ENCODE assay signal across 8 cellular contexts in the genomic region with DNA sequence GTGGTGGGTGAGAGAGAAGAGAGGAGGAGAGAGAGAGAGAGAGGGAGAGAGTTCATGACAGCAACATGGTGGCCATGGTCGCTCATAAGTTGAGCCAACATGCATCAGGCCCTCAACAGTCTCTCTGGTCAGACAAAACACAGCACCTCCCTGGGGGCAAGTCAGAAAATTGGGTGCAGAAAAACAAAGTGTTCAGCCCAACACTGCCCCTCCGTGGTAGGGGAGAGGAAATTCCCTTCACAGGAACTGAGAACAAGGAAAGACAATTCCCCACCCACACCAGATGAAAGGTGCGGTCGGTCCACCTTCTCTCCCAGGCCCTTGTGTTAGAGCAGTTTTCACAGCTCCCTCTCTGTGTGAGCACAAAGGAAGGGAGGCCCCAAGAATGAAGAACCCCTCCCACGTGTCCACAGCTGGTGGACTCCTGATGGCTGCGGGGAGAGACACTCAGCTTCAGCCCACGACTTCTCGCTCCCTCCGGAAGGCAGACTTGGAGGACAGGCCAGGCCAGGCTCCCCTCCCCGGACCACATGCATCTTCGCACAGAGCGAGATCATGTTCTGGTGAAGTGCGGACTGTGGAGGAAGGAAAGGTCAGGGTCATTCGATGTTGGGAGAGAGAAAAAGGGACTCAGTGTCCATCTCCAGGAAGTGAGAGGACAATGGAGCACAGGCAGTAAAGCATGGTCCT.
DNase-seq lines count a peak whose midpoint lies in the region; ATAC-seq and TF ChIP-seq lines count a peak whose summit lies in the region.

No MANE protein-coding gene starts in this region.

- H3K27ac Mint-ChIP-seq in neural crest cell (ENCODE audit: unreplicated experiment): peak overlapping the region; percentile 59

- DNase-seq in AML-193 (lab: John Stamatoyannopoulos, UW) (peak; percentile 62 to 65), GM20000 (ENCODE audit: low spot score) (peak; percentile 70), NOMO-1 (lab: John Stamatoyannopoulos, UW; ENCODE audit: unreplicated experiment in 2 of 2) (peak; percentile 40 to 51), activated T-cell treated with anti-CD3 and anti-CD28 coated beads for 1 hour (ENCODE audit: low read depth) (peak; percentile 36), fibroblast of lung (ENCODE audit: low read depth in 2 of 2) (peak; percentile 50 to 65), neural crest cell (ENCODE audit: low read depth, low spot score) (peak; percentile 61)

- no peak overlapping the region for H3K27ac ChIP-seq in fibroblast of lung (ENCODE audit: insufficient read depth, low read length)

- H3K27me3 Mint-ChIP-seq in neural crest cell (ENCODE audit: low read depth): no peaks in the 10 kb centered on the region

- no peaks in the 10 kb centered on the region for H3K9me3 ChIP-seq in fibroblast of lung (ENCODE audit: control insufficient read depth, insufficient read depth, low read depth, low read length)

- H3K9me3 Mint-ChIP-seq in neural crest cell: no peaks in the 10 kb centered on the region

- H2AFZ ChIP-seq in fibroblast of lung (ENCODE audit: low read length): no peak overlapping the region

- peaks cover 29% of the 10 kb centered on the region for H3K4me1 ChIP-seq in fibroblast of lung (ENCODE audit: control insufficient read depth, extremely low read depth, insufficient read depth, low read length)

- no peaks in the 10 kb centered on the region for H3K27me3 ChIP-seq in fibroblast of lung (ENCODE audit: control insufficient read depth, insufficient read depth, low read length)

- no peaks in the 10 kb centered on the region for H3K36me3 ChIP-seq in fibroblast of lung (ENCODE audit: control insufficient read depth, insufficient read depth, low read length)

- H3K9ac ChIP-seq in fibroblast of lung (ENCODE audit: insufficient read depth, low read length): no peak overlapping the region

- H3K4me3 ChIP-seq in fibroblast of lung (replicated peaks in 1 of 4; ENCODE audit: control extremely low read depth in 1 of 4, insufficient read depth in 1 of 4, low read depth in 3 of 4, low read length in 4 of 4): no peak overlapping the region

- H3K36me3 Mint-ChIP-seq in neural crest cell (ENCODE audit: low read depth): no peaks in the 10 kb centered on the region

- ATAC-seq in HG02571 (IDR thresholded peaks at IDR 0.05; ENCODE audit: unreplicated experiment): no peak
- no peak for ATAC-seq in GM21529 (IDR thresholded peaks at IDR 0.05; ENCODE audit: unreplicated experiment)

- H3K4me3 Mint-ChIP-seq in neural crest cell: peak overlapping the region; percentile 36

- H3K4me1 Mint-ChIP-seq in neural crest cell: peaks cover 63% of the 10 kb centered on the region

- H4K20me1 ChIP-seq in fibroblast of lung (ENCODE audit: control insufficient read depth, extremely low read depth, insufficient read depth, low read length): no peaks in the 10 kb centered on the region

- H3K4me2 ChIP-seq in fibroblast of lung (ENCODE audit: extremely low read depth, insufficient read depth, low read length): no peak overlapping the region

- TF ChIP-seq CTCF in GM20000 (IDR thresholded peaks at IDR 0.05; ENCODE audit: extremely low read depth, missing control alignments) (no peak), fibroblast of lung (conservative IDR thresholded peaks at IDR 0.05 in 1 of 2, IDR thresholded peaks at IDR 0.05 in 1 of 2; ENCODE audit: low read depth in 1 of 2, low read length in 2 of 2) (peak; percentile 70 to 75), neural crest cell (conservative IDR thresholded peaks at IDR 0.05) (peak; percentile 74)

- no peaks in the 10 kb centered on the region for H3K79me2 ChIP-seq in fibroblast of lung (ENCODE audit: control insufficient read depth, insufficient read depth, low read length)
